Comparison of ENCODE assay signal across 9 cellular contexts in the genomic region with DNA sequence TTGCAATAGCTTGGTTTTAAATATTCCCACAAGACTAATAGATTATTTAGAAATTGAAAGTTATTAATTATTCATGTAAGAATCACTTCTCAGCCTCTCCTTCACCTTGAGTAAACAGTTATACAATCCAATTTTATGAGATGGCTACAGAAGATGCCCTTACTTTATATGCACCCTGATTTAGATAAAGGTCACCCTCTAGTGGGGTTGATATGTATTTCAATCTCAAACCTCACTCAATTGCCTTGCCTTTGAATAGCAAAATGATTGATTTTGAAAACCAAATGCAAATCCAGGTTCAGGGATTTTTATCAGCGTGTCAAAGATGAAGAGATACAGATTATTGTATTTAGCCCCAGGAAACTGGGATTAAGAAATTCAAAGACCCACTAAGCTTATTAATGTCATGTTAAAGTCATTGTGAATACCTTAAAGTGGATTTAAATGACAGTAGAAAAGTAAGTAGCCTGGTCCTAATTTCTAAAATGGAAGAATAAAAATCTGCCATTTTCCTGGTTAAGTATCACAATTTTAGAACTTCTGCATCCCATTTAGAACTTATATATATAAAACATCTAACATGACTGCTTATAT.
DNase-seq lines count a peak whose midpoint lies in the region; ATAC-seq and TF ChIP-seq lines count a peak whose summit lies in the region.
"Had no signal": no experiment of that assay in that cellular context is flagged by ENCODE, and none has a peak within 500 bp of the region (broad histone marks: within the 10 kb centered on the region; RNA-seq: fewer than 3 reads in every experiment).

No MANE protein-coding gene starts in this region.

- TF ChIP-seq EP300 in suprapubic skin (IDR thresholded peaks at IDR 0.05), result no peak

- DNase-seq in AG10803 (ENCODE audit: low read depth) (peak; percentile 61), NCI-H2029 (lab: John Stamatoyannopoulos, UW) (peak; percentile 14), astrocyte of the hippocampus (ENCODE audit: low read depth, low spot score) (peak; percentile 59), iPS-NIHi7 (ENCODE audit: extremely low spot score) (peak; percentile 26), uterus (no peak), suprapubic skin (ENCODE audit: low spot score in 2 of 2) (no peak)

- H3K36me3 ChIP-seq in uterus (no peaks in the 10 kb centered on the region), suprapubic skin (no peaks in the 10 kb centered on the region)

- intact Hi-C loops in uterus (cut with DNase I; ENCODE audit: low total_unique reads), result no loop called here

- ATAC-seq in GM18517 (IDR thresholded peaks at IDR 0.05; ENCODE audit: unreplicated experiment) (peak; percentile 90), HG02938 (IDR thresholded peaks at IDR 0.05; ENCODE audit: unreplicated experiment) (peak; percentile 92)

- H3K27ac ChIP-seq in uterus (no peak overlapping the region), suprapubic skin (no peak overlapping the region)
- H3K27ac ChIP-seq: HL-60 had no signal

- no peaks in the 10 kb centered on the region for H3K27me3 ChIP-seq in uterus
- H3K27me3 ChIP-seq in suprapubic skin, result no peaks in the 10 kb centered on the region

- no peaks in the 10 kb centered on the region for H3K9me3 ChIP-seq in uterus
- no peaks in the 10 kb centered on the region for H3K9me3 ChIP-seq in suprapubic skin

- H3K4me1 ChIP-seq in uterus (no peaks in the 10 kb centered on the region), suprapubic skin (no peaks in the 10 kb centered on the region)

- H3K4me3 ChIP-seq in AG10803 (ENCODE audit: low read length) (no peak overlapping the region), uterus (no peak overlapping the region), suprapubic skin (no peak overlapping the region)

- 0% methylated on average over 1 of the region's 1 CpG for WGBS in suprapubic skin

- TF ChIP-seq CTCF in AG10803 (conservative IDR thresholded peaks at IDR 0.05; ENCODE audit: low read length) (peak; percentile 79), uterus (IDR thresholded peaks at IDR 0.05) (peak in 3 of 4 experiments; percentile 5 to 29 (median 5)), suprapubic skin (IDR thresholded peaks at IDR 0.05) (no peak)

- TF ChIP-seq POLR2A in uterus (IDR thresholded peaks at IDR 0.05) (no peak), suprapubic skin (IDR thresholded peaks at IDR 0.05) (no peak)

Comparison
In these comparisons a context has a peak if more than half of its experiments do, and no peak if none do; other contexts are left out.
1. DNase-seq: peak in AG10803 (single experiment), NCI-H2029 (single experiment), astrocyte of the hippocampus (single experiment) and iPS-NIHi7 (single experiment); none in uterus (0 of 2) and suprapubic skin (0 of 2).
2. CTCF ChIP-seq: peak in AG10803 (single experiment) and uterus (3 of 4); none in suprapubic skin (0 of 2).